Comparison of ENCODE assay signal across 18 cellular contexts in genomic region chr4:31230579-31230978, GRCh38.
A peak's percentile ranks its signal among the peaks of the same experiment; 100 is the strongest.
DNase-seq lines count a peak whose midpoint lies in the region; ATAC-seq and TF ChIP-seq lines count a peak whose summit lies in the region.
"Had no signal": no experiment of that assay in that cellular context is flagged by ENCODE, and none has a peak within 500 bp of the region (broad histone marks: within the 10 kb centered on the region; RNA-seq: fewer than 3 reads in every experiment).

No MANE protein-coding gene starts in this region.

- H3K27me3 ChIP-seq in HCT116 (ENCODE audit: insufficient read depth, low read length), result no peaks in the 10 kb centered on the region
- H3K27me3 ChIP-seq in SU-DHL-6 (ENCODE audit: low read length), result no peaks in the 10 kb centered on the region
- H3K27me3 ChIP-seq in neural progenitor cell, result no peaks in the 10 kb centered on the region
- H3K27me3 ChIP-seq: BLaER1 treated with 17β-estradiol and CSF1 and Interleukin-3, amounts not matched to agents 10 nM and 100 nM had no signal

- H3K9me3 Mint-ChIP-seq in neural progenitor cell, result no peaks in the 10 kb centered on the region

- TF ChIP-seq RAD21 in HCT116 (IDR thresholded peaks at IDR 0.05; ENCODE audit: low read depth), result no peak

- H3K4me3 Mint-ChIP-seq in neural progenitor cell, result no peak overlapping the region
- H3K4me3 Mint-ChIP-seq: B cell; CD4-positive, alpha-beta T cell; CD8-positive, alpha-beta T cell had no signal

- H3K27ac Mint-ChIP-seq in neural progenitor cell, result no peak overlapping the region
- H3K27ac Mint-ChIP-seq: B cell; CD4-positive, alpha-beta T cell; CD8-positive, alpha-beta T cell had no signal

- H3K9me3 ChIP-seq in HCT116 (ENCODE audit: control insufficient read depth in 1 of 2, insufficient read depth in 1 of 2, low read depth in 1 of 2, low read length in 2 of 2) (no peaks in the 10 kb centered on the region; a peak in 1 of 4 replicates), SU-DHL-6 (ENCODE audit: insufficient read depth, low read length) (no peaks in the 10 kb centered on the region), neural progenitor cell (ENCODE audit: low read depth) (no peaks in the 10 kb centered on the region)
- H3K9me3 ChIP-seq: A549; BLaER1 treated with 17β-estradiol and CSF1 and Interleukin-3, amounts not matched to agents 10 nM and 100 nM; Caco-2 had no signal

- no peaks in the 10 kb centered on the region for H3K9me2 ChIP-seq in HCT116 (ENCODE audit: insufficient read depth)
- H3K9me2 ChIP-seq in SU-DHL-6 (replicated peaks; ENCODE audit: insufficient read depth, low read length), result no peaks in the 10 kb centered on the region

- H3K4me3 ChIP-seq in HCT116 (replicated peaks in 1 of 2; ENCODE audit: low read depth in 1 of 2, low read length in 2 of 2), result no peak overlapping the region
- no peak overlapping the region for H3K4me3 ChIP-seq in SU-DHL-6 (ENCODE audit: insufficient read depth, low read length, poor library complexity, severe bottlenecking)
- no peak overlapping the region for H3K4me3 ChIP-seq in neural progenitor cell
- H3K4me3 ChIP-seq: A549; BLaER1 treated with 17β-estradiol and CSF1 and Interleukin-3, amounts not matched to agents 10 nM and 100 nM; GM12878 had no signal

- H3K36me3 ChIP-seq in HCT116 (ENCODE audit: control insufficient read depth in 1 of 2, insufficient read depth in 2 of 2, low read length in 2 of 2) (no peaks in the 10 kb centered on the region), SU-DHL-6 (ENCODE audit: low read length) (no peaks in the 10 kb centered on the region), neural progenitor cell (no peaks in the 10 kb centered on the region)
- H3K36me3 ChIP-seq: BLaER1 treated with 17β-estradiol and CSF1 and Interleukin-3, amounts not matched to agents 10 nM and 100 nM had no signal

- RAD21 ChIA-PET in HCT116 (lab: Charles Lee; ENCODE audit: low non-redundant PET in 1 of 2, low total read pairs in 2 of 2, uncharacterized antibody in 2 of 2, unreplicated experiment in 2 of 2), result no interaction called here

- H3K36me3 Mint-ChIP-seq in neural progenitor cell, result no peaks in the 10 kb centered on the region
- H3K36me3 Mint-ChIP-seq: CD8-positive, alpha-beta T cell had no signal

- TF ChIP-seq CTCF in HCT116 (IDR thresholded peaks at IDR 0.05 in 2 of 3, conservative IDR thresholded peaks at IDR 0.05 in 1 of 3; ENCODE audit: borderline replicate concordance in 1 of 3, insufficient read depth in 1 of 3, low read depth in 2 of 3, low read length in 2 of 3) (no peak), SU-DHL-6 (IDR thresholded peaks at IDR 0.05; ENCODE audit: insufficient read depth, low read length, poor library complexity, severe bottlenecking) (no peak), neural progenitor cell (IDR thresholded peaks at IDR 0.05) (no peak)

- H3K9ac ChIP-seq in HCT116 (ENCODE audit: low read length), result no peak overlapping the region
- no peak overlapping the region for H3K9ac ChIP-seq in SU-DHL-6 (ENCODE audit: low read length)
- H3K9ac ChIP-seq in neural progenitor cell, result no peak overlapping the region
- H3K9ac ChIP-seq: BLaER1 treated with 17β-estradiol and CSF1 and Interleukin-3, amounts not matched to agents 10 nM and 100 nM had no signal

- H4K20me1 ChIP-seq in HCT116 (ENCODE audit: insufficient read depth) (no peaks in the 10 kb centered on the region), SU-DHL-6 (ENCODE audit: low read depth, low read length) (no peaks in the 10 kb centered on the region), neural progenitor cell (ENCODE audit: low read depth) (no peaks in the 10 kb centered on the region)
- H4K20me1 ChIP-seq: BLaER1 treated with 17β-estradiol and CSF1 and Interleukin-3, amounts not matched to agents 10 nM and 100 nM had no signal

- peak overlapping the region; percentile 83 for H2AFZ ChIP-seq in HCT116 (ENCODE audit: low read depth, low read length, poor library complexity, severe bottlenecking)
- H2AFZ ChIP-seq in SU-DHL-6 (ENCODE audit: low read depth, low read length, severe bottlenecking), result peak overlapping the region; percentile 29
- peak overlapping the region; percentile 59 for H2AFZ ChIP-seq in neural progenitor cell (replicated peaks)

- CTCF ChIA-PET in HCT116 (lab: Charles Lee), result no interaction called here

- ATAC-seq in HCT116 (no peak), GM18873 (IDR thresholded peaks at IDR 0.05; ENCODE audit: low FRiP score, unreplicated experiment) (no peak)
- ATAC-seq: A549; CD8-positive, alpha-beta T cell; GM12878 had no signal

- H3F3A ChIP-seq in SU-DHL-6 (ENCODE audit: insufficient read depth), result no peaks in the 10 kb centered on the region
- H3F3A ChIP-seq in neural progenitor cell (ENCODE audit: low read depth), result no peaks in the 10 kb centered on the region

- no peak for TF ChIP-seq POLR2A in HCT116 (IDR thresholded peaks at IDR 0.05; ENCODE audit: borderline replicate concordance, extremely low read depth, insufficient read depth, insufficient read length)

- DNase-seq in HCT116 (ENCODE audit: low read depth, low spot score) (no peak), neural progenitor cell (ENCODE audit: low spot score) (no peak), NCI-H128 (lab: John Stamatoyannopoulos, UW; ENCODE audit: unreplicated experiment) (no peak)
- DNase-seq: AML-193; Caco-2; Calu3; CD4-positive, alpha-beta T cell; CD8-positive, alpha-beta T cell; DMS79 treated with DMSO at 0.1 percent for 48 hours; GF-D8 had no signal

- no peak overlapping the region for H3K4me2 ChIP-seq in HCT116 (ENCODE audit: low read length)
- no peak overlapping the region for H3K4me2 ChIP-seq in SU-DHL-6 (ENCODE audit: low read depth, low read length, poor library complexity, severe bottlenecking)
- no peak overlapping the region for H3K4me2 ChIP-seq in neural progenitor cell
- H3K4me2 ChIP-seq: A549; BLaER1 treated with 17β-estradiol and CSF1 and Interleukin-3, amounts not matched to agents 10 nM and 100 nM had no signal

- no peak overlapping the region for H3K27ac ChIP-seq in HCT116 (ENCODE audit: low read depth, low read length)
- H3K27ac ChIP-seq in SU-DHL-6 (ENCODE audit: low read depth, low read length), result no peak overlapping the region
- no peak overlapping the region for H3K27ac ChIP-seq in neural progenitor cell
- H3K27ac ChIP-seq: 22Rv1; A549; BLaER1 treated with 17β-estradiol and CSF1 and Interleukin-3, amounts not matched to agents 10 nM and 100 nM; C4-2B had no signal

- H3K4me1 Mint-ChIP-seq in neural progenitor cell, result peaks cover 8% of the 10 kb centered on the region
- H3K4me1 Mint-ChIP-seq: B cell had no signal

- H3K4me1 ChIP-seq in HCT116 (ENCODE audit: control insufficient read depth in 1 of 2, insufficient read depth in 2 of 2, low read length in 2 of 2), result peaks cover 24 to 28% of the 10 kb centered on the region in 2 experiments
- H3K4me1 ChIP-seq in neural progenitor cell, result peaks cover 7% of the 10 kb centered on the region
- H3K4me1 ChIP-seq: A549; BLaER1 treated with 17β-estradiol and CSF1 and Interleukin-3, amounts not matched to agents 10 nM and 100 nM had no signal

- H3K79me2 ChIP-seq in HCT116 (ENCODE audit: insufficient read depth, low read length) (no peaks in the 10 kb centered on the region), SU-DHL-6 (ENCODE audit: insufficient read depth, low read length) (no peaks in the 10 kb centered on the region), neural progenitor cell (ENCODE audit: low read depth) (no peaks in the 10 kb centered on the region)

- no TSS peak for BruUV-seq in HCT116 (replicated peaks; lab: Mats Ljungman, UMichigan)

- H3K27me3 Mint-ChIP-seq in neural progenitor cell (ENCODE audit: insufficient read depth, low read depth), result no peaks in the 10 kb centered on the region
- H3K27me3 Mint-ChIP-seq: B cell; CD4-positive, alpha-beta T cell had no signal

- POLR2A ChIA-PET in HCT116 (lab: Charles Lee), result no interaction called here

- intact Hi-C loops in HCT116 (cut with micrococcal nuclease), result loop anchor here (10.0 kb wide), 2 partner anchors 476 to 516 kb away; no protein-coding TSS in a partner anchor

TF ChIP-seq in HCT116, 20 proteins besides CTCF, POLR2A, EP300 and RAD21:
- TF ChIP-seq ZFX (IDR thresholded peaks at IDR 0.05) (no peak), SP1 (IDR thresholded peaks at IDR 0.05; ENCODE audit: low read depth) (no peak), ZBTB33 (IDR thresholded peaks at IDR 0.05; ENCODE audit: extremely low read depth, insufficient replicate concordance, low read length) (no peak), POLR2AphosphoS5 (IDR thresholded peaks at IDR 0.05; ENCODE audit: low read depth, low read length) (no peak), MAX (IDR thresholded peaks at IDR 0.05) (no peak), SIN3A (IDR thresholded peaks at IDR 0.05; ENCODE audit: low read depth) (no peak), ATF3 (IDR thresholded peaks at IDR 0.05) (no peak), CBX3 (IDR thresholded peaks at IDR 0.05; ENCODE audit: low read depth) (no peak), SRF (IDR thresholded peaks at IDR 0.05; ENCODE audit: low read depth) (no peak)

Comparison
In these comparisons a context has a peak if more than half of its experiments do, and no peak if none do; other contexts are left out.
1. H2AFZ ChIP-seq: peak in every context shown above with its lines; median percentile 83 in HCT116; 59 in neural progenitor cell; 29 in SU-DHL-6.